1 cellular context compared by ENCODE assay signal in the genomic region with DNA sequence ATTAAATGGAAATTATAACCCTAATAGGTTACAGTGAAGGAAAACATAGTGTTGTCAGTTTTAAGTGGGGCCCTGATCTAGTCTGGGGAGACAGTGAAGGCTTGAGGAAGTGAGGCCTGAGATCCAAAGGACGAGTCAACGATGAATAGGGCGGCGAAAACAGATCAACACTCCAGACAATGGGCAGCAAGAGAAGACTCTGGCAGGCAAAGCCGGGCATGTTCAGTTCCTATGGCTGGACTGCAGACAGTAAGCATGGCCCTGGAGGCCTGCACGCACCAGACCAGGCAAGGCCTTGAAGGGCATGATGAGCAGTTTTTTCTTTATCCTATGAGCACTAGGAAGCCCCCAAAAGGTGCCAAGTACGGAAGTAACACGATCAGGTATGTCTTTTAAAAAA.
TF ChIP-seq lines count a peak whose summit lies in the region.

No MANE protein-coding gene starts in this region.

TF ChIP-seq in endothelial cell of umbilical vein, 7 proteins besides CTCF, POLR2A, EP300 and RAD21:
- TF ChIP-seq FOS (IDR thresholded peaks at IDR 0.05; ENCODE audit: borderline replicate concordance, insufficient read depth, low read length): no peak
- no peak for TF ChIP-seq MYC (IDR thresholded peaks at IDR 0.05; ENCODE audit: low read depth, low read length)
- no peak for TF ChIP-seq EZH2 (IDR thresholded peaks at IDR 0.05; ENCODE audit: borderline replicate concordance, low read depth, low read length, severe bottlenecking)
- no peak for TF ChIP-seq GATA2 (IDR thresholded peaks at IDR 0.05; ENCODE audit: insufficient read depth, insufficient read length, low read depth, low read length)
- TF ChIP-seq MAX (IDR thresholded peaks at IDR 0.05; ENCODE audit: insufficient read depth, insufficient read length): no peak
- no peak for TF ChIP-seq POLR2AphosphoS5 (IDR thresholded peaks at IDR 0.05; ENCODE audit: insufficient read depth, low read depth, low read length)
- no peak for TF ChIP-seq JUN (IDR thresholded peaks at IDR 0.05; ENCODE audit: borderline replicate concordance, insufficient read depth, insufficient read length, low read depth)
